8 cellular contexts compared by ENCODE assay signal in genomic region chr1:226990133-226990716, GRCh38. TPM values are rescaled to one million over a fixed set of nuclear protein-coding genes. Genes with fewer than 3 reads are reported as not detected.
DNase-seq lines count a peak whose midpoint lies in the region; ATAC-seq lines count a peak whose summit lies in the region.

No MANE protein-coding gene starts in this region.

- peak; percentile 80 for ATAC-seq in HG02885 (IDR thresholded peaks at IDR 0.05; ENCODE audit: poor library complexity, unreplicated experiment)

- peak; percentile 55 for DNase-seq in CD1c-positive myeloid dendritic cell (ENCODE audit: extremely low spot score)
- peak; percentile 23 for DNase-seq in activated CD4-positive, alpha-beta T cell treated with anti-CD3 and anti-CD28 coated beads, Interleukin-2, amount 50 U/mL, for 1 hour
- DNase-seq in glomerular endothelial cell (ENCODE audit: extremely low read depth, low read depth, low spot score), result peak; percentile 34
- DNase-seq in stimulated activated CD4-positive, alpha-beta T cell treated with anti-CD3 and anti-CD28 coated beads, Interleukin-2, amount 100 ng/mL, for 24 hours, result peak; percentile 59
- no peak for DNase-seq in SW480 (ENCODE audit: low spot score)
- no peak for DNase-seq in RPMI8226
- DNase-seq in HuH-7.5 (ENCODE audit: low spot score), result no peak

RNA-seq across cellular contexts. Expression of gene COQ8A, which starts 50.1 kb away (rescaled TPM):
- total RNA-seq in glomerular endothelial cell, result 4.3 and 8.4 TPM in 2 replicates

Comparison
In these comparisons a context has a peak if more than half of its experiments do, and no peak if none do; other contexts are left out.
1. DNase-seq: peak in CD1c-positive myeloid dendritic cell (single experiment), activated CD4-positive, alpha-beta T cell treated with anti-CD3 and anti-CD28 coated beads, Interleukin-2, amount 50 U/mL, for 1 hour (single experiment), glomerular endothelial cell (single experiment) and stimulated activated CD4-positive, alpha-beta T cell treated with anti-CD3 and anti-CD28 coated beads, Interleukin-2, amount 100 ng/mL, for 24 hours (2 of 2); none in SW480 (single experiment), RPMI8226 (single experiment) and HuH-7.5 (single experiment).